In genomic region chr9:38338359-38339014, GRCh38 we compare ENCODE assay signal across 17 cellular contexts.
"Had no signal": no experiment of that assay in that cellular context is flagged by ENCODE, and none has a peak within 500 bp of the region (broad histone marks: within the 10 kb centered on the region; RNA-seq: fewer than 3 reads in every experiment).

No MANE protein-coding gene starts in this region.

- H3K27ac ChIP-seq: heart left ventricle, neutrophil, SJSA1 had no signal

- ATAC-seq: T-cell had no signal

- DNase-seq: activated CD4-positive, alpha-beta T cell treated with anti-CD3 and anti-CD28 coated beads, Interleukin-2, amount 50 U/mL, for 48 hours; activated gamma-delta T cell treated with Interleukin-2 at 50 U/mL for 16 hours; activated T-cell treated with anti-CD3 and anti-CD28 coated beads, Interleukin-2, amount 50 U/mL, for 24 hours; amniotic stem cell; cortex of kidney; effector CD8-positive, alpha-beta T cell; posterior cingulate gyrus; small intestine; T-cell; T1000 had no signal

- H3K4me1 Mint-ChIP-seq: T-cell had no signal

- H3K4me3 Mint-ChIP-seq: activated naive CD8-positive, alpha-beta T cell; activated T-cell treated with anti-CD3 and anti-CD28 coated beads, Interleukin-2, amount 50 U/mL, for 24 hours; stimulated activated naive CD8-positive, alpha-beta T cell treated with anti-CD3 and anti-CD28 coated beads, Interleukin-15, Interleukin-2, amounts not matched to agents 100 ng/mL and 50 ng/mL, for 24 hours; T-cell; type B pancreatic cell had no signal

- H3K9me3 ChIP-seq: heart left ventricle, neutrophil, SJSA1 had no signal

- H3K36me3 Mint-ChIP-seq: T-cell, type B pancreatic cell had no signal

- H3K36me3 ChIP-seq: heart left ventricle, neutrophil, SJSA1 had no signal

- H3K4me1 ChIP-seq: SJSA1 had no signal

- H3K27me3 ChIP-seq: heart left ventricle, neutrophil, SJSA1 had no signal

- H3K9me3 Mint-ChIP-seq: activated T-cell treated with anti-CD3 and anti-CD28 coated beads, Interleukin-2, amount 50 U/mL, for 24 hours; stimulated activated naive CD8-positive, alpha-beta T cell treated with anti-CD3 and anti-CD28 coated beads, Interleukin-15, Interleukin-2, amounts not matched to agents 100 ng/mL and 50 ng/mL, for 24 hours; T-cell had no signal

- H3K4me3 ChIP-seq: heart left ventricle, lung, SJSA1 had no signal

- H3K27ac Mint-ChIP-seq: activated naive CD8-positive, alpha-beta T cell; activated T-cell treated with anti-CD3 and anti-CD28 coated beads, Interleukin-2, amount 50 U/mL, for 24 hours; stimulated activated naive CD8-positive, alpha-beta T cell treated with anti-CD3 and anti-CD28 coated beads, Interleukin-15, Interleukin-2, amounts not matched to agents 100 ng/mL and 50 ng/mL, for 24 hours; T-cell; type B pancreatic cell had no signal
